Comparison of ENCODE assay signal across 13 cellular contexts in the genomic region with DNA sequence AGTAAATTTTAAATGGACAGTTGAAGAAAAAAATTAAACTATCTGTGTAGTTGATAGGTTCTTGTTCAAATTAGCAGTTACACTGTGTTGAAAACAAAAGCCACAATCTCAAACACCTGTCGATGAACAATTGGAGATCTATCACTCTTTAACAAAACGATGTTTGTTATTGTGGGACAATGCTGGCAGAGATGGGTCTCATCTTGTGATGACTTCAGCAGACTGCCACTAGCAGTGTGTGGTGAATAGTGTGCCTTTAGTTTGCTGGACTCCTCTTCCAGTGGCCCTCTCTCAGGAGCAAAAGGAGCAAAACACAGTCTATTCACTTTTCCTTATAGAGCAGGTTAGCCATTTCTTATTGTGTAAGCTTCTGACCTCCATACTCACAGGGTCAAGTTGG.
"Had no signal": no experiment of that assay in that cellular context is flagged by ENCODE, and none has a peak within 500 bp of the region (broad histone marks: within the 10 kb centered on the region; RNA-seq: fewer than 3 reads in every experiment).

No MANE protein-coding gene starts in this region.

- H3K4me1 ChIP-seq: lower lobe of right lung, suprapubic skin had no signal

- H3K9me3 ChIP-seq: lower lobe of right lung, suprapubic skin had no signal

- H3K36me3 ChIP-seq: brain microvascular endothelial cell, lower lobe of right lung, suprapubic skin had no signal

- H3K4me3 ChIP-seq: lower lobe of right lung, suprapubic skin had no signal

- ATAC-seq: left colon, lower lobe of right lung had no signal

- H3K27ac ChIP-seq: brain microvascular endothelial cell, lower lobe of right lung, suprapubic skin had no signal

- H3K27me3 ChIP-seq: brain microvascular endothelial cell had no signal

- DNase-seq: activated CD4-positive, alpha-beta T cell treated with anti-CD3 and anti-CD28 coated beads for 4 hours; activated gamma-delta T cell treated with Interleukin-2 at 50 U/mL for 16 hours; amniotic stem cell; brain microvascular endothelial cell; dermis blood vessel endothelial cell; left colon; lower lobe of right lung; naive B cell; small intestine; stimulated activated CD4-positive, alpha-beta T cell treated with anti-CD3 and anti-CD28 coated beads, Interleukin-4, amount 100 ng/mL, for 24 hours; stimulated activated naive CD4-positive, alpha-beta T cell treated with Interleukin-2 at 50 U/mL for 16 hours; T-helper 2 cell had no signal
